8 cellular contexts compared by ENCODE assay signal in genomic region chr11:19241260-19242183, GRCh38. TPM values are rescaled to one million over a fixed set of nuclear protein-coding genes. Genes with fewer than 3 reads are reported as not detected.
DNase-seq lines count a peak whose midpoint lies in the region; ATAC-seq and TF ChIP-seq lines count a peak whose summit lies in the region.

No MANE protein-coding gene starts in this region.

- H3K27ac Mint-ChIP-seq in T-helper 17 cell: peak overlapping the region; percentile 43

- no peaks in the 10 kb centered on the region for H3K9me3 ChIP-seq in T-helper 17 cell (ENCODE audit: control insufficient read depth, low read length, poor library complexity, severe bottlenecking)
- H3K9me3 ChIP-seq in neural cell (ENCODE audit: low read length): no peaks in the 10 kb centered on the region

- H3K27ac ChIP-seq in neural cell (ENCODE audit: low read length): no peak overlapping the region

- peaks cover 2% of the 10 kb centered on the region for H3K36me3 Mint-ChIP-seq in T-helper 17 cell (ENCODE audit: low read depth)

- DNase-seq in Daoy (ENCODE audit: low read depth) (peak; percentile 69), T-helper 17 cell (peak in 2 of 3 donors; percentile 12 to 19), epithelial cell of proximal tubule (ENCODE audit: low read depth) (no peak), NCI-H446 treated with DMSO at 0.1 percent for 48 hours (lab: John Stamatoyannopoulos, UW) (no peak), sciatic nerve (ENCODE audit: low spot score) (no peak)

- no peak for TF ChIP-seq EP300 in neural cell (conservative IDR thresholded peaks at IDR 0.05; ENCODE audit: poor library complexity, severe bottlenecking)

- no peaks in the 10 kb centered on the region for H3K36me3 ChIP-seq in neural cell (ENCODE audit: insufficient read depth, low read length)

- H3F3A ChIP-seq in neural cell (ENCODE audit: insufficient read depth, low read length, poor library complexity, severe bottlenecking): no peaks in the 10 kb centered on the region

- ATAC-seq in GM19438 (IDR thresholded peaks at IDR 0.05; ENCODE audit: low read depth, unreplicated experiment) (peak; percentile 41), HG03439 (IDR thresholded peaks at IDR 0.05; ENCODE audit: unreplicated experiment) (peak; percentile 39), T-helper 17 cell (peak; percentile 24), sciatic nerve (no peak)

- peak overlapping the region; percentile 48 for H3K4me2 ChIP-seq in neural cell (ENCODE audit: low read length)

- peak overlapping the region; percentile 94 for H3K4me3 Mint-ChIP-seq in T-helper 17 cell

- no peak for TF ChIP-seq CTCF in epithelial cell of proximal tubule (conservative IDR thresholded peaks at IDR 0.05; ENCODE audit: low read depth, low read length)
- TF ChIP-seq CTCF in neural cell (IDR thresholded peaks at IDR 0.05; ENCODE audit: poor library complexity, severe bottlenecking): no peak

- TF ChIP-seq RAD21 in neural cell (conservative IDR thresholded peaks at IDR 0.05): no peak

- H3K9ac ChIP-seq in neural cell (ENCODE audit: low read length): no peak overlapping the region

- H3K27me3 Mint-ChIP-seq in T-helper 17 cell: peaks cover 33% of the 10 kb centered on the region

- no peaks in the 10 kb centered on the region for H3K79me2 ChIP-seq in neural cell (replicated peaks; ENCODE audit: insufficient read depth, low read length)

- intact Hi-C loops in sciatic nerve (cut with DNase I): no loop called here

- H2AFZ ChIP-seq in neural cell (ENCODE audit: low read depth, low read length): no peak overlapping the region

- peaks cover 42% of the 10 kb centered on the region for H3K27me3 ChIP-seq in neural cell (ENCODE audit: insufficient read depth, low read depth, low read length)

- H3K4me3 ChIP-seq in epithelial cell of proximal tubule (ENCODE audit: low read depth, low read length) (peak overlapping the region; percentile 94), neural cell (ENCODE audit: low read length) (peak overlapping the region; percentile 84)

- no peaks in the 10 kb centered on the region for H3K9me2 ChIP-seq in neural cell (ENCODE audit: insufficient read depth, low read length)

- peaks cover 11% of the 10 kb centered on the region for H3K4me1 Mint-ChIP-seq in T-helper 17 cell

- H4K20me1 ChIP-seq in neural cell (ENCODE audit: insufficient read depth): no peaks in the 10 kb centered on the region

TF ChIP-seq in neural cell, 6 proteins besides CTCF, POLR2A, EP300 and RAD21:
- TF ChIP-seq POLR2AphosphoS5 (IDR thresholded peaks at IDR 0.05): no peak
- peak; percentile 75 for TF ChIP-seq EZH2 (IDR thresholded peaks at IDR 0.05; ENCODE audit: borderline replicate concordance, insufficient read depth, low read length, poor library complexity, severe bottlenecking)
- TF ChIP-seq, protein P1, sequence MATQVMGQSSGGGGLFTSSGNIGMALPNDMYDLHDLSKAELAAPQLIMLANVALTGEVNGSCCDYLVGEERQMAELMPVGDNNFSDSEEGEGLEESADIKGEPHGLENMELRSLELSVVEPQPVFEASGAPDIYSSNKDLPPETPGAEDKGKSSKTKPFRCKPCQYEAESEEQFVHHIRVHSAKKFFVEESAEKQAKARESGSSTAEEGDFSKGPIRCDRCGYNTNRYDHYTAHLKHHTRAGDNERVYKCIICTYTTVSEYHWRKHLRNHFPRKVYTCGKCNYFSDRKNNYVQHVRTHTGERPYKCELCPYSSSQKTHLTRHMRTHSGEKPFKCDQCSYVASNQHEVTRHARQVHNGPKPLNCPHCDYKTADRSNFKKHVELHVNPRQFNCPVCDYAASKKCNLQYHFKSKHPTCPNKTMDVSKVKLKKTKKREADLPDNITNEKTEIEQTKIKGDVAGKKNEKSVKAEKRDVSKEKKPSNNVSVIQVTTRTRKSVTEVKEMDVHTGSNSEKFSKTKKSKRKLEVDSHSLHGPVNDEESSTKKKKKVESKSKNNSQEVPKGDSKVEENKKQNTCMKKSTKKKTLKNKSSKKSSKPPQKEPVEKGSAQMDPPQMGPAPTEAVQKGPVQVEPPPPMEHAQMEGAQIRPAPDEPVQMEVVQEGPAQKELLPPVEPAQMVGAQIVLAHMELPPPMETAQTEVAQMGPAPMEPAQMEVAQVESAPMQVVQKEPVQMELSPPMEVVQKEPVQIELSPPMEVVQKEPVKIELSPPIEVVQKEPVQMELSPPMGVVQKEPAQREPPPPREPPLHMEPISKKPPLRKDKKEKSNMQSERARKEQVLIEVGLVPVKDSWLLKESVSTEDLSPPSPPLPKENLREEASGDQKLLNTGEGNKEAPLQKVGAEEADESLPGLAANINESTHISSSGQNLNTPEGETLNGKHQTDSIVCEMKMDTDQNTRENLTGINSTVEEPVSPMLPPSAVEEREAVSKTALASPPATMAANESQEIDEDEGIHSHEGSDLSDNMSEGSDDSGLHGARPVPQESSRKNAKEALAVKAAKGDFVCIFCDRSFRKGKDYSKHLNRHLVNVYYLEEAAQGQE (IDR thresholded peaks at IDR 0.05; ENCODE audit: borderline replicate concordance): no peak
- no peak for TF ChIP-seq TAF1 (IDR thresholded peaks at IDR 0.05; ENCODE audit: low read depth)
- no peak for TF ChIP-seq SMC3 (conservative IDR thresholded peaks at IDR 0.05; ENCODE audit: poor library complexity)
- TF ChIP-seq MXI1 (conservative IDR thresholded peaks at IDR 0.05; ENCODE audit: poor library complexity, severe bottlenecking): no peak

RNA-seq across cellular contexts. Expression of gene E2F8, which starts 0.8 kb away (rescaled TPM):
- 5.2 and 7.7 TPM in 2 replicates for total RNA-seq in Daoy (2014; rRNA removed; shearing (Covaris generic))
- under 1 TPM in 1 of 2 donors, not detected in 1; 0.21 TPM for total RNA-seq in T-helper 17 cell
- total RNA-seq in epithelial cell of proximal tubule: 6.9 and 10.5 TPM in 2 replicates
- polyA plus RNA-seq in neural cell: 0.07 and 0.26 TPM in 2 replicates
- 1.0 TPM in 1 of 2 replicates, not detected in the other for polyA minus RNA-seq in neural cell
- total RNA-seq in sciatic nerve: 0.13 TPM

RNA-seq across cellular contexts. Expression of gene CSRP3, which starts 39.7 kb away (rescaled TPM):
- total RNA-seq in Daoy (2014; rRNA removed; shearing (Covaris generic)): not detected in 2 replicates
- not detected for total RNA-seq in T-helper 17 cell
- not detected in 2 replicates for total RNA-seq in epithelial cell of proximal tubule
- not detected in 2 replicates for polyA plus RNA-seq in neural cell
- not detected in 2 replicates for polyA minus RNA-seq in neural cell
- not detected for total RNA-seq in sciatic nerve

Comparison
In these comparisons a context has a peak if more than half of its experiments do, and no peak if none do; other contexts are left out.
1. DNase-seq: peak in Daoy (single experiment) and T-helper 17 cell (2 of 3); none in epithelial cell of proximal tubule (single experiment), NCI-H446 treated with DMSO at 0.1 percent for 48 hours (single experiment) and sciatic nerve (single experiment).